ENCODE assay signal across 8 cellular contexts in genomic region chr11:129375731-129376657, GRCh38. TPM values are rescaled to one million over a fixed set of nuclear protein-coding genes. Genes with fewer than 3 reads are reported as not detected.
DNase-seq lines count a peak whose midpoint lies in the region; ATAC-seq and TF ChIP-seq lines count a peak whose summit lies in the region.

Gene BARX2, plus strand, starts transcription at chr11:129375848. Its CDS starts 188 bp downstream, at chr11:129376036.

- no peaks in the 10 kb centered on the region for H3K36me3 Mint-ChIP-seq in MCF 10A (ENCODE audit: insufficient read depth, unreplicated experiment)

- H3K9me3 Mint-ChIP-seq in MCF 10A (ENCODE audit: unreplicated experiment), result no peaks in the 10 kb centered on the region

- DNase-seq in stimulated activated CD4-positive, alpha-beta T cell treated with anti-CD3 and anti-CD28 coated beads, Interleukin-12 subunit alpha, Interleukin-12 subunit beta, amount 100 ng/mL, for 4 hours, result peak; percentile 15
- DNase-seq in stimulated activated CD4-positive, alpha-beta T cell treated with anti-CD3 and anti-CD28 coated beads, Interleukin-4, amount 100 ng/mL, for 24 hours, result no peak
- DNase-seq in NCI-H510A treated with DMSO at 0.1 percent for 48 hours (lab: John Stamatoyannopoulos, UW), result peak; percentile 67
- peak; percentile 72 for DNase-seq in MCF 10A (ENCODE audit: unreplicated experiment)
- DNase-seq in iPS-NIHi11 (ENCODE audit: low spot score), result peak; percentile 73
- peak; percentile 15 for DNase-seq in smooth muscle cell of the brain vasculature (ENCODE audit: low read depth, low spot score)
- DNase-seq in epidermal melanocyte (ENCODE audit: insufficient read length, low spot score), result no peak

- ATAC-seq in GM18502 (IDR thresholded peaks at IDR 0.05; ENCODE audit: poor library complexity, unreplicated experiment), result no peak

- no TSS peak for BruUV-seq in MCF 10A (replicated peaks; lab: Mats Ljungman, UMichigan)

- intact Hi-C loops in MCF 10A (cut with micrococcal nuclease), result loop anchor here (1.0 to 2.0 kb wide), 3 partner anchors 277 to 375 kb away; no protein-coding TSS in a partner anchor

- H3K4me1 Mint-ChIP-seq in MCF 10A (ENCODE audit: insufficient read depth, unreplicated experiment), result peaks cover 6% of the 10 kb centered on the region

- peak within 1 kb of the TSS; percentile 65 for H3K4me3 Mint-ChIP-seq in MCF 10A (ENCODE audit: unreplicated experiment)

- no peak within 1 kb of the TSS for H3K27ac Mint-ChIP-seq in MCF 10A (ENCODE audit: low read depth, unreplicated experiment)

- peak; percentile 63 for TF ChIP-seq CTCF in MCF 10A (IDR thresholded peaks at IDR 0.05; ENCODE audit: unreplicated experiment)

- POLR2A ChIA-PET in MCF 10A (lab: Yijun Ruan, JAX), result interaction anchor here (0.6 to 1.5 kb wide), 4 partner anchors 10 to 395 kb away, joined by 3 to 5 read pairs (median 4); no protein-coding TSS in a partner anchor

- H3K27me3 Mint-ChIP-seq in MCF 10A (ENCODE audit: insufficient read depth, unreplicated experiment), result peaks cover 96% of the 10 kb centered on the region

- CTCF ChIA-PET in MCF 10A (lab: Yijun Ruan, JAX), result interaction anchor here (0.5 to 3.0 kb wide), 53 partner anchors 9 to 432 kb away, joined by 3 to 75 read pairs (median 4); no protein-coding TSS in a partner anchor

RNA-seq across cellular contexts. Expression of gene BARX2, which starts in this region (rescaled TPM):
- not detected in 2 replicates for total RNA-seq in MCF 10A (2022)

Comparison
In these comparisons a context has a peak if more than half of its experiments do, and no peak if none do; other contexts are left out.
1. DNase-seq: peak in stimulated activated CD4-positive, alpha-beta T cell treated with anti-CD3 and anti-CD28 coated beads, Interleukin-12 subunit alpha, Interleukin-12 subunit beta, amount 100 ng/mL, for 4 hours (single experiment), NCI-H510A treated with DMSO at 0.1 percent for 48 hours (single experiment), iPS-NIHi11 (single experiment) and smooth muscle cell of the brain vasculature (single experiment); none in stimulated activated CD4-positive, alpha-beta T cell treated with anti-CD3 and anti-CD28 coated beads, Interleukin-4, amount 100 ng/mL, for 24 hours (single experiment) and epidermal melanocyte (single experiment).
2. Peak in DNase-seq in MCF 10A; RNA of the gene not detected or under 1 TPM.